24 cellular contexts compared by ENCODE assay signal in the genomic region with DNA sequence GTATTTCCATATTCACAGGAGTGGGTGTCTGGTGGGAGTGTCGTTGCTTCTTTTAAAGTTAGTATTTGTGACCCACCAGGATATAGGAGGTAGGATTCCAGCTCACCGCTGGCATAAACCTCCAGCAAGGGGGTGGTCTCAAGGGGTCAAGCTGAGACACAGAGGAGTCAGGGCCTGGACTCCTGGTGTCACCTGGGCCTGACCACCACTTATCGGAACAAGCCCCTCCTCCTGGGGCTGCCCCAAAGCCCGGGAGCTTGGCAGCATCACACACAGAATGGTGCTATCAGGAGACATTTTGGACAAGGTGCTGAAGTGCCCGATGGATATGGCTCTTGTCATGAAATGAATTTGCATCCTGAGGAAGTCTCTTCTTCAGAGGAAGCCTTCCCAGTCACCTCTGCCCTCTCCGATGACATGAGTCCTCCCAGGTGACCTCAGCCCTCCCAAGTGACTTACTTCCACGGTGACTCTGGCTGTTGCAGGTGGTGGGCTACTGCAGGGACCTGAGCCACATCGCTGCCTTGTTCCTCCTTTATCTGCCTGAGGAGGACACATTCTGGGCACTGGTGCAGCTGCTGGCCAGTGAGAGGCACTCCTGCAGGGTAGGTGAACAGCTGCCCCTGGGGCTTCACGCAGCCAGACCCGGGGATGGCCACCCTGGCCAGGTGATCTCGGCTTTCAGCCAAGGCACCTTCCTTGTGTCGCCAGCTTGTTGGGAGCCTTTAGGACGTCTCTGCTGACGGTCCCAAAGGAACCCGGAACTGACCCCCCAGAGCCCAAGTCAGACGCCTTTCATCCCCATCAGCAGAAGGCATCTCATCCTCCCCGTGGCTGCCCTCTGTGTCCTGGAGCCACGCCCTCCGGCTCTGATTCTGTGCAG.
DNase-seq lines count a peak whose midpoint lies in the region; ATAC-seq and TF ChIP-seq lines count a peak whose summit lies in the region.
"Had no signal": no experiment of that assay in that cellular context is flagged by ENCODE, and none has a peak within 500 bp of the region (broad histone marks: within the 10 kb centered on the region; RNA-seq: fewer than 3 reads in every experiment).

No MANE protein-coding gene starts in this region.

- no peak overlapping the region for H3K4ac ChIP-seq in mesenchymal stem cell (ENCODE audit: low read depth in 1 of 2, low read length in 2 of 2)

- H4K91ac ChIP-seq in mesenchymal stem cell (ENCODE audit: low read length): peak overlapping the region; percentile 18

- H3K79me2 ChIP-seq in OCI-LY7 (ENCODE audit: insufficient read depth, low read depth, low read length): no peaks in the 10 kb centered on the region

- no peaks in the 10 kb centered on the region for H3K9me2 ChIP-seq in OCI-LY7 (ENCODE audit: insufficient read depth, low read length)

- no peak overlapping the region for H2BK120ac ChIP-seq in mesenchymal stem cell (ENCODE audit: low read depth, low read length)

- H3K27ac Mint-ChIP-seq in activated T-helper 2 cell treated with anti-CD3 and anti-CD28 coated beads, Interferon-gamma antibody, Interleukin-2, Interleukin-4, amounts not matched to agents 10 μg/mL and 5 μg/mL and 100 μg/mL, durations not matched to agents 14 hours and 24 hours and 36 hours: no peak overlapping the region
- H3K27ac Mint-ChIP-seq in immature natural killer cell: no peak overlapping the region
- H3K27ac Mint-ChIP-seq: activated CD4-positive, alpha-beta T cell treated with anti-CD3 and anti-CD28 coated beads for 36 hours; activated naive CD8-positive, alpha-beta T cell treated with anti-CD3 and anti-CD28 coated beads, Interleukin-2, amount 50 U/mL, for 24 hours; CD4-positive, alpha-beta memory T cell; T-helper 17 cell had no signal

- no peak overlapping the region for H3K4me3 ChIP-seq in BLaER1 treated with 17β-estradiol and CSF1 and Interleukin-3, amounts not matched to agents 10 nM and 100 nM
- no peak overlapping the region for H3K4me3 ChIP-seq in OCI-LY7 (ENCODE audit: low read depth, low read length, poor library complexity, severe bottlenecking)
- no peak overlapping the region for H3K4me3 ChIP-seq in mesenchymal stem cell (ENCODE audit: insufficient read depth in 1 of 2, low read depth in 1 of 2, low read length in 2 of 2)
- H3K4me3 ChIP-seq: gastroesophageal sphincter, left lung, thyroid gland had no signal

- no peak overlapping the region for H2BK5ac ChIP-seq in mesenchymal stem cell (ENCODE audit: low read depth, low read length, poor library complexity, severe bottlenecking)

- no peak overlapping the region for H2BK12ac ChIP-seq in mesenchymal stem cell (ENCODE audit: low read length in 2 of 2)

- peaks cover 0 to 22% (median 17%) of the 10 kb centered on the region in 10 experiments; a peak in 13 of 20 replicates for H3K4me1 ChIP-seq in BLaER1 treated with 17β-estradiol and CSF1 and Interleukin-3, amounts not matched to agents 10 nM and 100 nM
- H3K4me1 ChIP-seq in OCI-LY7 (ENCODE audit: insufficient read depth, low read length, poor library complexity, severe bottlenecking) (no peaks in the 10 kb centered on the region), mesenchymal stem cell (ENCODE audit: control insufficient read depth, insufficient read depth, low read depth, low read length) (no peaks in the 10 kb centered on the region)
- H3K4me1 ChIP-seq: gastroesophageal sphincter, left lung, thyroid gland had no signal

- peaks cover 8% of the 10 kb centered on the region for H3K27me3 Mint-ChIP-seq in activated T-helper 2 cell treated with anti-CD3 and anti-CD28 coated beads, Interferon-gamma antibody, Interleukin-2, Interleukin-4, amounts not matched to agents 10 μg/mL and 5 μg/mL and 100 μg/mL, durations not matched to agents 14 hours and 24 hours and 36 hours (ENCODE audit: low read depth)
- H3K27me3 Mint-ChIP-seq in immature natural killer cell (ENCODE audit: low read depth in 3 of 3): peaks cover 0 to 3% (median 2%) of the 10 kb centered on the region in 3 donors
- H3K27me3 Mint-ChIP-seq: activated CD4-positive, alpha-beta T cell treated with anti-CD3 and anti-CD28 coated beads for 36 hours; activated naive CD8-positive, alpha-beta T cell treated with anti-CD3 and anti-CD28 coated beads, Interleukin-2, amount 50 U/mL, for 24 hours; stimulated activated naive CD8-positive, alpha-beta T cell treated with anti-CD3 and anti-CD28 coated beads, Interleukin-15, amount 100 ng/mL, for 72 hours; T-helper 17 cell had no signal

- H3K79me1 ChIP-seq in mesenchymal stem cell (replicated peaks; ENCODE audit: low read length, poor library complexity, severe bottlenecking): no peaks in the 10 kb centered on the region

- H2AFZ ChIP-seq in OCI-LY7 (ENCODE audit: low read length): no peak overlapping the region
- no peak overlapping the region for H2AFZ ChIP-seq in mesenchymal stem cell (ENCODE audit: low read depth, low read length)

- no peaks in the 10 kb centered on the region for H3K36me3 Mint-ChIP-seq in activated T-helper 2 cell treated with anti-CD3 and anti-CD28 coated beads, Interferon-gamma antibody, Interleukin-2, Interleukin-4, amounts not matched to agents 10 μg/mL and 5 μg/mL and 100 μg/mL, durations not matched to agents 14 hours and 24 hours and 36 hours (ENCODE audit: low read depth)
- H3K36me3 Mint-ChIP-seq in immature natural killer cell: no peaks in the 10 kb centered on the region
- H3K36me3 Mint-ChIP-seq: CD4-positive, alpha-beta memory T cell had no signal

- 93% methylated on average over 19 of the region's 19 CpGs for WGBS in mesenchymal stem cell

- H4K20me1 ChIP-seq in BLaER1 treated with 17β-estradiol and CSF1 and Interleukin-3, amounts not matched to agents 10 nM and 100 nM: no peaks in the 10 kb centered on the region
- H4K20me1 ChIP-seq in OCI-LY7 (ENCODE audit: insufficient read depth, low read length): no peaks in the 10 kb centered on the region

- no peaks in the 10 kb centered on the region for H3K9me3 Mint-ChIP-seq in activated T-helper 2 cell treated with anti-CD3 and anti-CD28 coated beads, Interferon-gamma antibody, Interleukin-2, Interleukin-4, amounts not matched to agents 10 μg/mL and 5 μg/mL and 100 μg/mL, durations not matched to agents 14 hours and 24 hours and 36 hours
- H3K9me3 Mint-ChIP-seq in immature natural killer cell: no peaks in the 10 kb centered on the region
- H3K9me3 Mint-ChIP-seq: activated naive CD8-positive, alpha-beta T cell treated with anti-CD3 and anti-CD28 coated beads, Interleukin-2, amount 50 U/mL, for 24 hours; CD4-positive, alpha-beta memory T cell; stimulated activated naive CD8-positive, alpha-beta T cell treated with anti-CD3 and anti-CD28 coated beads, Interleukin-15, amount 100 ng/mL, for 72 hours had no signal

- no peak overlapping the region for H3K9ac ChIP-seq in BLaER1 treated with 17β-estradiol and CSF1 and Interleukin-3, amounts not matched to agents 10 nM and 100 nM
- peak overlapping the region; percentile 18 for H3K9ac ChIP-seq in mesenchymal stem cell (ENCODE audit: low read length)

- H3K18ac ChIP-seq in mesenchymal stem cell (ENCODE audit: low read depth in 1 of 2, low read length in 2 of 2): no peak overlapping the region

- no peak overlapping the region for H2BK15ac ChIP-seq in mesenchymal stem cell (ENCODE audit: low read depth, poor library complexity, severe bottlenecking)

- no peaks in the 10 kb centered on the region for H3K27me3 ChIP-seq in BLaER1 treated with 17β-estradiol and CSF1 and Interleukin-3, amounts not matched to agents 10 nM and 100 nM
- peaks cover 0 to 7% of the 10 kb centered on the region in 2 experiments for H3K27me3 ChIP-seq in mesenchymal stem cell (ENCODE audit: control insufficient read depth in 1 of 2, insufficient read depth in 1 of 2, low read length in 2 of 2)
- H3K27me3 ChIP-seq: gastroesophageal sphincter, left lung, neutrophil, thyroid gland had no signal

- H4K8ac ChIP-seq in mesenchymal stem cell (ENCODE audit: low read length): no peak overlapping the region

- no peak overlapping the region for H3K23ac ChIP-seq in mesenchymal stem cell (ENCODE audit: low read length in 2 of 2)

- H3K14ac ChIP-seq in mesenchymal stem cell (ENCODE audit: low read length in 2 of 2): no peak overlapping the region

- BruUV-seq in OCI-LY7 (replicated peaks; lab: Mats Ljungman, UMichigan): no TSS peak

- peaks cover 0 to 10% (median 0%) of the 10 kb centered on the region in 11 experiments; a peak in 4 of 22 replicates for H3K9me3 ChIP-seq in BLaER1 treated with 17β-estradiol and CSF1 and Interleukin-3, amounts not matched to agents 10 nM and 100 nM (replicated peaks in 1 of 11)
- H3K9me3 ChIP-seq in OCI-LY7 (ENCODE audit: low read length) (no peaks in the 10 kb centered on the region), mesenchymal stem cell (ENCODE audit: control insufficient read depth, low read length) (no peaks in the 10 kb centered on the region)
- H3K9me3 ChIP-seq: gastroesophageal sphincter, left lung, neutrophil, thyroid gland had no signal

- H3K36me3 ChIP-seq in BLaER1 treated with 17β-estradiol and CSF1 and Interleukin-3, amounts not matched to agents 10 nM and 100 nM: no peaks in the 10 kb centered on the region
- H3K36me3 ChIP-seq in OCI-LY7 (ENCODE audit: insufficient read depth, low read length): no peaks in the 10 kb centered on the region
- no peaks in the 10 kb centered on the region for H3K36me3 ChIP-seq in mesenchymal stem cell (ENCODE audit: control insufficient read depth in 1 of 2, insufficient read depth in 2 of 2, low read depth in 1 of 2, low read length in 2 of 2)
- H3K36me3 ChIP-seq: gastroesophageal sphincter, left lung, neutrophil, thyroid gland had no signal

- peak; percentile 15 for DNase-seq in NCI-H2107 treated with DMSO at 0.1 percent for 48 hours (lab: John Stamatoyannopoulos, UW; ENCODE audit: unreplicated experiment)
- DNase-seq in NCI-H2107 (lab: John Stamatoyannopoulos, UW): no peak
- no peak for DNase-seq in OCI-LY7 (ENCODE audit: low spot score)
- no peak for DNase-seq in mesenchymal stem cell
- no peak for DNase-seq in activated T-helper 2 cell treated with anti-CD3 and anti-CD28 coated beads, Interferon-gamma antibody, Interleukin-2, Interleukin-4, amounts not matched to agents 10 μg/mL and 5 μg/mL and 100 μg/mL, durations not matched to agents 14 hours and 24 hours and 36 hours (ENCODE audit: low spot score)
- no peak for DNase-seq in immature natural killer cell
- DNase-seq: activated CD4-positive, alpha-beta T cell treated with anti-CD3 and anti-CD28 coated beads for 36 hours; activated effector memory CD4-positive, alpha-beta T cell treated with Interleukin-2 at 50 U/mL for 16 hours; activated naive CD8-positive, alpha-beta T cell treated with anti-CD3 and anti-CD28 coated beads, Interleukin-2, amount 50 U/mL, for 24 hours; CD4-positive, alpha-beta memory T cell; hippocampal formation; NCI-H1092 treated with DMSO at 0.1 percent for 48 hours; NCI-H2029; NCI-H226; NCI-H774; stimulated activated naive CD8-positive, alpha-beta T cell treated with anti-CD3 and anti-CD28 coated beads, Interleukin-15, amount 100 ng/mL, for 72 hours; T-helper 17 cell; thyroid gland had no signal

- POLR2A ChIA-PET in OCI-LY7 (lab: Charles Lee): no interaction called here

- TF ChIP-seq CTCF in OCI-LY7 (conservative IDR thresholded peaks at IDR 0.05; ENCODE audit: low read length): no peak

- ATAC-seq in HG03378 (IDR thresholded peaks at IDR 0.05; ENCODE audit: unreplicated experiment): no peak
- ATAC-seq: activated CD4-positive, alpha-beta T cell treated with anti-CD3 and anti-CD28 coated beads for 36 hours; activated naive CD8-positive, alpha-beta T cell treated with anti-CD3 and anti-CD28 coated beads, Interleukin-2, amount 50 U/mL, for 24 hours; gastroesophageal sphincter; left lung; SK-N-SH treated with all-trans-retinoic acid at 6 μM for 48 hours; stimulated activated naive CD8-positive, alpha-beta T cell treated with anti-CD3 and anti-CD28 coated beads, Interleukin-15, amount 100 ng/mL, for 72 hours; T-helper 17 cell had no signal

- CTCF ChIA-PET in OCI-LY7 (lab: Charles Lee; ENCODE audit: unreplicated experiment): interaction anchor here (0.6 kb wide), 1 partner anchor 83 kb away, joined by 3 read pairs; no protein-coding TSS in a partner anchor

- H3K27ac ChIP-seq in BLaER1 treated with 17β-estradiol and CSF1 and Interleukin-3, amounts not matched to agents 10 nM and 100 nM: no peak overlapping the region
- H3K27ac ChIP-seq in OCI-LY7 (ENCODE audit: low read depth, low read length, poor library complexity, severe bottlenecking) (no peak overlapping the region), mesenchymal stem cell (ENCODE audit: low read length, poor library complexity, severe bottlenecking) (no peak overlapping the region)
- H3K27ac ChIP-seq: gastroesophageal sphincter, left lung, neutrophil, thyroid gland had no signal

- H2AK5ac ChIP-seq in mesenchymal stem cell (ENCODE audit: low read length, severe bottlenecking): no peak overlapping the region

- H3K4me3 Mint-ChIP-seq in activated T-helper 2 cell treated with anti-CD3 and anti-CD28 coated beads, Interferon-gamma antibody, Interleukin-2, Interleukin-4, amounts not matched to agents 10 μg/mL and 5 μg/mL and 100 μg/mL, durations not matched to agents 14 hours and 24 hours and 36 hours (ENCODE audit: low read depth): no peak overlapping the region
- no peak overlapping the region for H3K4me3 Mint-ChIP-seq in immature natural killer cell
- H3K4me3 Mint-ChIP-seq: activated CD4-positive, alpha-beta T cell treated with anti-CD3 and anti-CD28 coated beads for 36 hours; activated naive CD8-positive, alpha-beta T cell treated with anti-CD3 and anti-CD28 coated beads, Interleukin-2, amount 50 U/mL, for 24 hours; CD4-positive, alpha-beta memory T cell; stimulated activated naive CD8-positive, alpha-beta T cell treated with anti-CD3 and anti-CD28 coated beads, Interleukin-15, amount 100 ng/mL, for 72 hours; T-helper 17 cell had no signal

- peak overlapping the region in 8 of 11 experiments; percentile 21 to 52 (median 44); a peak in 12 of 22 replicates for H3K4me2 ChIP-seq in BLaER1 treated with 17β-estradiol and CSF1 and Interleukin-3, amounts not matched to agents 10 nM and 100 nM
- 0 out of 2 replicates have a peak overlapping the region, but pooled peaks have one; percentile 0 for H3K4me2 ChIP-seq in OCI-LY7 (ENCODE audit: low read length)
- H3K4me2 ChIP-seq in mesenchymal stem cell (ENCODE audit: low read length, poor library complexity, severe bottlenecking): no peak overlapping the region

- intact Hi-C loops in OCI-LY7 (cut with micrococcal nuclease; ENCODE audit: unreplicated experiment): loop anchor here (10.0 kb wide), 1 partner anchor 214 kb away; no protein-coding TSS in a partner anchor
- intact Hi-C loops in activated T-helper 2 cell treated with anti-CD3 and anti-CD28 coated beads, Interferon-gamma antibody, Interleukin-2, Interleukin-4, amounts not matched to agents 10 μg/mL and 5 μg/mL and 100 μg/mL, durations not matched to agents 14 hours and 24 hours and 36 hours (cut with micrococcal nuclease): no loop called here

- no peaks in the 10 kb centered on the region for H3K4me1 Mint-ChIP-seq in activated T-helper 2 cell treated with anti-CD3 and anti-CD28 coated beads, Interferon-gamma antibody, Interleukin-2, Interleukin-4, amounts not matched to agents 10 μg/mL and 5 μg/mL and 100 μg/mL, durations not matched to agents 14 hours and 24 hours and 36 hours (ENCODE audit: low read depth)
- H3K4me1 Mint-ChIP-seq in immature natural killer cell: no peaks in the 10 kb centered on the region
- H3K4me1 Mint-ChIP-seq: CD4-positive, alpha-beta memory T cell had no signal
